Comparison of ENCODE assay signal across 33 cellular contexts in genomic region chr3:106936337-106936736, GRCh38.
"Had no signal": no experiment of that assay in that cellular context is flagged by ENCODE, and none has a peak within 500 bp of the region (broad histone marks: within the 10 kb centered on the region; RNA-seq: fewer than 3 reads in every experiment).

No MANE protein-coding gene starts in this region.

- H2AFZ ChIP-seq: PC-9 had no signal

- H3K9me3 Mint-ChIP-seq: activated CD4-positive, alpha-beta memory T cell treated with anti-CD3 and anti-CD28 coated beads, Interleukin-2, amount 10 ng/mL, durations not matched to agents 7 days and 5 days; activated naive CD4-positive, alpha-beta T cell treated with anti-CD3 and anti-CD28 coated beads, Interleukin-2, amount 10 ng/mL, durations not matched to agents 7 days and 5 days; activated naive CD8-positive, alpha-beta T cell treated with anti-CD3 and anti-CD28 coated beads, Interleukin-2, amount 50 U/mL, for 24 hours; T-cell had no signal

- H3K36me3 Mint-ChIP-seq: activated CD8-positive, alpha-beta memory T cell treated with anti-CD3 and anti-CD28 coated beads, Interleukin-2, amount 10 ng/mL, durations not matched to agents 7 days and 5 days; activated naive CD4-positive, alpha-beta T cell treated with anti-CD3 and anti-CD28 coated beads, Interleukin-2, amount 10 ng/mL, durations not matched to agents 7 days and 5 days; activated naive CD8-positive, alpha-beta T cell; brain; T-cell had no signal

- H3K27me3 Mint-ChIP-seq: activated CD4-positive, alpha-beta memory T cell treated with anti-CD3 and anti-CD28 coated beads, Interleukin-2, amount 10 ng/mL, durations not matched to agents 7 days and 5 days; activated CD8-positive, alpha-beta memory T cell treated with anti-CD3 and anti-CD28 coated beads, Interleukin-2, amount 10 ng/mL, durations not matched to agents 7 days and 5 days; activated naive CD4-positive, alpha-beta T cell treated with anti-CD3 and anti-CD28 coated beads, Interleukin-2, amount 10 ng/mL, durations not matched to agents 7 days and 5 days; activated naive CD8-positive, alpha-beta T cell; activated naive CD8-positive, alpha-beta T cell treated with anti-CD3 and anti-CD28 coated beads, Interleukin-2, amount 50 U/mL, for 24 hours; brain; T-helper 17 cell had no signal

- H3K27ac Mint-ChIP-seq: activated CD4-positive, alpha-beta memory T cell treated with anti-CD3 and anti-CD28 coated beads, Interleukin-2, amount 10 ng/mL, durations not matched to agents 7 days and 5 days; activated CD8-positive, alpha-beta memory T cell treated with anti-CD3 and anti-CD28 coated beads, Interleukin-2, amount 10 ng/mL, durations not matched to agents 7 days and 5 days; activated naive CD4-positive, alpha-beta T cell treated with anti-CD3 and anti-CD28 coated beads, Interleukin-2, amount 10 ng/mL, durations not matched to agents 7 days and 5 days; activated naive CD8-positive, alpha-beta T cell; activated naive CD8-positive, alpha-beta T cell treated with anti-CD3 and anti-CD28 coated beads, Interleukin-2, amount 50 U/mL, for 24 hours; brain; T-cell; T-helper 17 cell had no signal

- H3K4me3 ChIP-seq: PC-9 had no signal

- DNase-seq: activated CD4-positive, alpha-beta memory T cell treated with anti-CD3 and anti-CD28 coated beads, Interleukin-2, amount 10 ng/mL, durations not matched to agents 7 days and 5 days; activated CD4-positive, alpha-beta T cell treated with anti-CD3 and anti-CD28 coated beads for 1 hour; activated CD4-positive, alpha-beta T cell treated with anti-CD3 and anti-CD28 coated beads for 48 hours; activated CD4-positive, CD25-positive, alpha-beta regulatory T cell; activated CD8-positive, alpha-beta memory T cell treated with anti-CD3 and anti-CD28 coated beads for 24 hours; activated CD8-positive, alpha-beta memory T cell treated with anti-CD3 and anti-CD28 coated beads, Interleukin-2, amount 10 ng/mL, durations not matched to agents 7 days and 5 days; activated CD8-positive, alpha-beta memory T cell treated with anti-CD3 and anti-CD28 coated beads, Interleukin-2, amount 50 U/mL, for 48 hours; activated effector memory CD4-positive, alpha-beta T cell treated with Interleukin-2 at 50 U/mL for 16 hours; activated naive CD4-positive, alpha-beta T cell treated with anti-CD3 and anti-CD28 coated beads, Interleukin-2, amount 10 ng/mL, durations not matched to agents 7 days and 5 days; activated naive CD8-positive, alpha-beta T cell treated with anti-CD3 and anti-CD28 coated beads, Interleukin-2, amount 50 U/mL, for 24 hours; activated T-cell treated with anti-CD3 and anti-CD28 coated beads, Interleukin-2, amount 50 U/mL, for 48 hours; anterior cingulate cortex; central memory CD4-positive, alpha-beta T cell; NCI-H1048; NCI-H1105 treated with DMSO at 0.1 percent for 48 hours; NCI-H1436; NCI-H1694 treated with DMSO at 0.1 percent for 48 hours; NCI-H2029; NCI-H2171; NCI-H510A; NCI-H526; NCI-H748 treated with DMSO at 0.1 percent for 48 hours; SIG-M5; T-cell; T-helper 17 cell had no signal

- H3K9ac ChIP-seq: KMS-11 had no signal

- ATAC-seq: activated CD8-positive, alpha-beta memory T cell treated with anti-CD3 and anti-CD28 coated beads, Interleukin-2, amount 10 ng/mL, durations not matched to agents 7 days and 5 days; activated naive CD8-positive, alpha-beta T cell treated with anti-CD3 and anti-CD28 coated beads, Interleukin-2, amount 50 U/mL, for 24 hours; Right ventricle myocardium inferior; SK-N-SH treated with all-trans-retinoic acid at 6 μM for 48 hours; T-cell; T-helper 17 cell had no signal

- H3K4me2 ChIP-seq: KMS-11, PC-9 had no signal

- H3K27ac ChIP-seq: KMS-11, PC-9, RWPE1, VCaP had no signal

- H3K4me3 Mint-ChIP-seq: activated CD4-positive, alpha-beta memory T cell treated with anti-CD3 and anti-CD28 coated beads, Interleukin-2, amount 10 ng/mL, durations not matched to agents 7 days and 5 days; activated CD8-positive, alpha-beta memory T cell treated with anti-CD3 and anti-CD28 coated beads, Interleukin-2, amount 10 ng/mL, durations not matched to agents 7 days and 5 days; activated naive CD4-positive, alpha-beta T cell treated with anti-CD3 and anti-CD28 coated beads, Interleukin-2, amount 10 ng/mL, durations not matched to agents 7 days and 5 days; activated naive CD8-positive, alpha-beta T cell; activated naive CD8-positive, alpha-beta T cell treated with anti-CD3 and anti-CD28 coated beads, Interleukin-2, amount 50 U/mL, for 24 hours; brain; T-cell; T-helper 17 cell had no signal

- H3K4me1 Mint-ChIP-seq: activated CD4-positive, alpha-beta memory T cell treated with anti-CD3 and anti-CD28 coated beads, Interleukin-2, amount 10 ng/mL, durations not matched to agents 7 days and 5 days; activated CD8-positive, alpha-beta memory T cell treated with anti-CD3 and anti-CD28 coated beads, Interleukin-2, amount 10 ng/mL, durations not matched to agents 7 days and 5 days; activated naive CD4-positive, alpha-beta T cell treated with anti-CD3 and anti-CD28 coated beads, Interleukin-2, amount 10 ng/mL, durations not matched to agents 7 days and 5 days; activated naive CD8-positive, alpha-beta T cell treated with anti-CD3 and anti-CD28 coated beads, Interleukin-2, amount 50 U/mL, for 24 hours; brain; T-cell; T-helper 17 cell had no signal
